Comparison of ENCODE assay signal across 9 cellular contexts in genomic region chr18:79459946-79460345, GRCh38.
DNase-seq lines count a peak whose midpoint lies in the region; ATAC-seq and TF ChIP-seq lines count a peak whose summit lies in the region.
"Had no signal": no experiment of that assay in that cellular context is flagged by ENCODE, and none has a peak within 500 bp of the region (broad histone marks: within the 10 kb centered on the region; RNA-seq: fewer than 3 reads in every experiment).

No MANE protein-coding gene starts in this region.

- in situ Hi-C loops in brain microvascular endothelial cell (cut with HindIII; ENCODE audit: low pct_ligation_motif_present, low sequenced_read_pairs): no loop called here

- no peaks in the 10 kb centered on the region for H3K9me3 ChIP-seq in BLaER1
- no peaks in the 10 kb centered on the region for H3K9me3 ChIP-seq in endodermal cell (ENCODE audit: control insufficient read depth, low read length)
- no peaks in the 10 kb centered on the region for H3K9me3 ChIP-seq in sigmoid colon

- peaks cover 62% of the 10 kb centered on the region for H3K36me3 ChIP-seq in BLaER1
- H3K36me3 ChIP-seq in endodermal cell (ENCODE audit: control insufficient read depth, insufficient read depth, low read length): peaks cover 6% of the 10 kb centered on the region
- H3K36me3 ChIP-seq in sigmoid colon: peaks cover 0 to 35% (median 0%) of the 10 kb centered on the region in 4 donors
- H3K36me3 ChIP-seq in brain microvascular endothelial cell (replicated peaks): no peaks in the 10 kb centered on the region

- H3K4me1 Mint-ChIP-seq in endodermal cell: peaks cover 4% of the 10 kb centered on the region

- no peaks in the 10 kb centered on the region for H3K27me3 Mint-ChIP-seq in endodermal cell (ENCODE audit: insufficient read depth)

- 80 to 89% methylated on average over 1 to 4 of the region's 7 CpGs for WGBS in endodermal cell (ENCODE audit: insufficient coverage in 1 of 2, insufficient read length in 1 of 2), 2 experiments
- 54 to 60% methylated on average over 7 of the region's 7 CpGs for WGBS in sigmoid colon, 2 donors

- H3K9ac ChIP-seq in BLaER1 (peak overlapping the region; percentile 71), endodermal cell (ENCODE audit: extremely low read depth, low read length, poor library complexity, severe bottlenecking) (no peak overlapping the region)

- H3K27ac ChIP-seq in BLaER1: peak overlapping the region; percentile 86
- H3K27ac ChIP-seq in endodermal cell (ENCODE audit: low read depth, low read length): no peak overlapping the region
- peak overlapping the region in 2 of 4 donors; percentile 2 to 83 for H3K27ac ChIP-seq in sigmoid colon
- H3K27ac ChIP-seq in brain microvascular endothelial cell: no peak overlapping the region

- no peak for TF ChIP-seq EP300 in sigmoid colon (IDR thresholded peaks at IDR 0.05)

- TF ChIP-seq CTCF in endodermal cell (conservative IDR thresholded peaks at IDR 0.05): no peak
- no peak for TF ChIP-seq CTCF in sigmoid colon (IDR thresholded peaks at IDR 0.05)
- TF ChIP-seq CTCF in brain microvascular endothelial cell (IDR thresholded peaks at IDR 0.05; ENCODE audit: low read depth, low read length, missing control alignments): no peak

- no peak overlapping the region for H3K4me3 Mint-ChIP-seq in endodermal cell

- H3K36me3 Mint-ChIP-seq in endodermal cell (ENCODE audit: low read depth): peaks cover 38% of the 10 kb centered on the region

- intact Hi-C loops in sigmoid colon (cut with DNase I): loop anchor here (5.0 kb wide), 2 partner anchors 58 to 67 kb away; no protein-coding TSS in a partner anchor

- peak; percentile 32 for DNase-seq in GM19240 (ENCODE audit: insufficient read length, low spot score)
- DNase-seq in endodermal cell: no peak
- no peak for DNase-seq in NCI-H82 (lab: John Stamatoyannopoulos, UW)
- DNase-seq in NCI-H1436 (lab: John Stamatoyannopoulos, UW): no peak
- DNase-seq in sigmoid colon: no peak
- DNase-seq in brain microvascular endothelial cell: no peak
- DNase-seq: Calu3 had no signal

- TF ChIP-seq POLR2A in sigmoid colon (IDR thresholded peaks at IDR 0.05): no peak

- peak overlapping the region; percentile 99 for H3K4me2 ChIP-seq in BLaER1

- peak overlapping the region; percentile 45 for H3K27ac Mint-ChIP-seq in endodermal cell

- no peaks in the 10 kb centered on the region for H3K9me3 Mint-ChIP-seq in endodermal cell

- H4K20me1 ChIP-seq in BLaER1: no peaks in the 10 kb centered on the region

- H3K4me3 ChIP-seq in BLaER1 (peak overlapping the region; percentile 51), endodermal cell (ENCODE audit: low read length) (no peak overlapping the region), sigmoid colon (no peak overlapping the region), brain microvascular endothelial cell (ENCODE audit: low read depth, low read length) (no peak overlapping the region)

- H3K4me1 ChIP-seq in BLaER1 (peaks cover 81% of the 10 kb centered on the region), endodermal cell (ENCODE audit: control insufficient read depth, insufficient read depth, low read length) (no peaks in the 10 kb centered on the region), sigmoid colon (peaks cover 0 to 25% (median 16%) of the 10 kb centered on the region in 4 donors)

- no peaks in the 10 kb centered on the region for H3K27me3 ChIP-seq in BLaER1
- no peaks in the 10 kb centered on the region for H3K27me3 ChIP-seq in endodermal cell (ENCODE audit: control insufficient read depth, insufficient read depth, low read length, poor library complexity, severe bottlenecking)
- H3K27me3 ChIP-seq in sigmoid colon: no peaks in the 10 kb centered on the region
- H3K27me3 ChIP-seq in brain microvascular endothelial cell (replicated peaks): no peaks in the 10 kb centered on the region

- ATAC-seq in HG03469 (IDR thresholded peaks at IDR 0.05; ENCODE audit: unreplicated experiment): peak; percentile 14
